ENCODE assay signal across 9 cellular contexts in the genomic region with DNA sequence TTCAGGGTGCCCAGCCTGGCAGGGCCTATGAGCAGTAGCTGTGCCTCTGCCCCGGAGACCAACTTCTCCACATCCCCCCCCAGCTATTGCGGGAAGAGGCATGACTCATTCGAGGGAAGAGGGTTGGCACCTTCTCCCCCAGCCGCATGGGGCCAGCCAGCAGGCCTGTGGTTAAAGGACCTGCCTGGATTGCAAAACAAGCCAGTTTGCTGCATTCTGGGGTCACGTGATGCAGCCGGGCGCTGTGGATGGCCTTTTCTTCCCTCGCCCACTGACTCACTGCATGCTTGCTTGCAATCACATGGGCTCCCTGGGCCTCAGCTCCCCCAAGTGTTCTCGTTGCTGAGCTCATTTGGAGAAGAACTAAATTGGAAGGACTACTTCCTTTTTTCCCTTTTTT.
A peak's percentile ranks its signal among the peaks of the same experiment; 100 is the strongest.
DNase-seq lines count a peak whose midpoint lies in the region; ATAC-seq, FAIRE-seq and TF ChIP-seq lines count a peak whose summit lies in the region.
"Had no signal": no experiment of that assay in that cellular context is flagged by ENCODE, and none has a peak within 500 bp of the region (broad histone marks: within the 10 kb centered on the region; RNA-seq: fewer than 3 reads in every experiment).

No MANE protein-coding gene starts in this region.

- POLR2A ChIA-PET in activated CD8-positive, alpha-beta T cell treated with anti-CD3 and anti-CD28 coated beads for 36 hours (lab: Charles Lee), result no interaction called here
- POLR2A ChIA-PET in activated CD8-positive, alpha-beta T cell treated with anti-CD3 and anti-CD28 coated beads, Interleukin-2, amount 10 ng/mL, durations not matched to agents 7 days and 5 days (lab: Charles Lee), result no interaction called here
- POLR2A ChIA-PET in GM10248 (lab: Yijun Ruan, JAX), result no interaction called here

- H3K27me3 ChIP-seq in pancreas, result no peaks in the 10 kb centered on the region

- H3K27ac Mint-ChIP-seq in activated CD8-positive, alpha-beta T cell treated with anti-CD3 and anti-CD28 coated beads for 36 hours, result no peak overlapping the region
- H3K27ac Mint-ChIP-seq in activated CD8-positive, alpha-beta T cell treated with anti-CD3 and anti-CD28 coated beads, Interleukin-2, amount 10 ng/mL, durations not matched to agents 7 days and 5 days, result no peak overlapping the region
- H3K27ac Mint-ChIP-seq: CD4-positive, alpha-beta T cell had no signal

- peaks cover 2% of the 10 kb centered on the region for H3K27me3 Mint-ChIP-seq in activated CD8-positive, alpha-beta T cell treated with anti-CD3 and anti-CD28 coated beads for 36 hours
- no peaks in the 10 kb centered on the region for H3K27me3 Mint-ChIP-seq in activated CD8-positive, alpha-beta T cell treated with anti-CD3 and anti-CD28 coated beads, Interleukin-2, amount 10 ng/mL, durations not matched to agents 7 days and 5 days (ENCODE audit: low read depth)

- intact Hi-C loops in activated CD8-positive, alpha-beta T cell treated with anti-CD3 and anti-CD28 coated beads for 36 hours (cut with micrococcal nuclease), result no loop called here
- intact Hi-C loops in pancreas (cut with DNase I), result no loop called here

- no peak overlapping the region for H3K4me3 ChIP-seq in foreskin fibroblast (ENCODE audit: low read depth in 1 of 2, low read length in 2 of 2)
- H3K4me3 ChIP-seq in pancreas, result no peak overlapping the region

- no peaks in the 10 kb centered on the region for H3K4me1 Mint-ChIP-seq in activated CD8-positive, alpha-beta T cell treated with anti-CD3 and anti-CD28 coated beads for 36 hours (ENCODE audit: low read depth)
- H3K4me1 Mint-ChIP-seq in activated CD8-positive, alpha-beta T cell treated with anti-CD3 and anti-CD28 coated beads, Interleukin-2, amount 10 ng/mL, durations not matched to agents 7 days and 5 days (ENCODE audit: low read depth), result no peaks in the 10 kb centered on the region

- H3K4me1 ChIP-seq in pancreas, result no peaks in the 10 kb centered on the region

- CTCF ChIA-PET in activated CD8-positive, alpha-beta T cell treated with anti-CD3 and anti-CD28 coated beads for 36 hours (lab: Charles Lee), result no interaction called here
- CTCF ChIA-PET in activated CD8-positive, alpha-beta T cell treated with anti-CD3 and anti-CD28 coated beads, Interleukin-2, amount 10 ng/mL, durations not matched to agents 7 days and 5 days (lab: Charles Lee), result no interaction called here
- CTCF ChIA-PET in GM10248 (lab: Yijun Ruan, JAX), result interaction anchor here (1.1 kb wide), 1 partner anchor 32 kb away, joined by 3 read pairs; no protein-coding TSS in a partner anchor

- no peaks in the 10 kb centered on the region for H3K36me3 Mint-ChIP-seq in activated CD8-positive, alpha-beta T cell treated with anti-CD3 and anti-CD28 coated beads for 36 hours (ENCODE audit: low read depth)
- no peaks in the 10 kb centered on the region for H3K36me3 Mint-ChIP-seq in activated CD8-positive, alpha-beta T cell treated with anti-CD3 and anti-CD28 coated beads, Interleukin-2, amount 10 ng/mL, durations not matched to agents 7 days and 5 days (ENCODE audit: low read depth)

- no peaks in the 10 kb centered on the region for H3K36me3 ChIP-seq in pancreas

- H3K4me3 Mint-ChIP-seq in activated CD8-positive, alpha-beta T cell treated with anti-CD3 and anti-CD28 coated beads for 36 hours, result no peak overlapping the region
- H3K4me3 Mint-ChIP-seq in activated CD8-positive, alpha-beta T cell treated with anti-CD3 and anti-CD28 coated beads, Interleukin-2, amount 10 ng/mL, durations not matched to agents 7 days and 5 days, result no peak overlapping the region
- H3K4me3 Mint-ChIP-seq: CD4-positive, alpha-beta T cell had no signal

- DNase-seq in activated CD8-positive, alpha-beta T cell treated with anti-CD3 and anti-CD28 coated beads for 36 hours, result peak; percentile 38
- no peak for DNase-seq in activated CD8-positive, alpha-beta T cell treated with anti-CD3 and anti-CD28 coated beads, Interleukin-2, amount 10 ng/mL, durations not matched to agents 7 days and 5 days
- DNase-seq in T1000 (lab: John Stamatoyannopoulos, UW), result peak; percentile 98
- peak; percentile 88 to 91 for DNase-seq in foreskin fibroblast
- peak in 5 of 6 donors; percentile 16 to 77 (median 28) for DNase-seq in pancreas
- DNase-seq in GM10248 (ENCODE audit: extremely low spot score), result no peak

- TF ChIP-seq CTCF in activated CD8-positive, alpha-beta T cell treated with anti-CD3 and anti-CD28 coated beads for 36 hours (IDR thresholded peaks at IDR 0.05), result no peak
- no peak for TF ChIP-seq CTCF in foreskin fibroblast (IDR thresholded peaks at IDR 0.05; ENCODE audit: low read depth, low read length)
- TF ChIP-seq CTCF in pancreas (IDR thresholded peaks at IDR 0.05), result no peak
- no peak for TF ChIP-seq CTCF in GM10248 (IDR thresholded peaks at IDR 0.05; ENCODE audit: control extremely low read depth, extremely low read depth, low read depth, missing control alignments)

- no peak for FAIRE-seq in pancreas (lab: Jason Lieb, UNC)

- ATAC-seq in activated CD8-positive, alpha-beta T cell treated with anti-CD3 and anti-CD28 coated beads for 36 hours, result no peak
- ATAC-seq in activated CD8-positive, alpha-beta T cell treated with anti-CD3 and anti-CD28 coated beads, Interleukin-2, amount 10 ng/mL, durations not matched to agents 7 days and 5 days, result no peak
- peak in 3 of 4 donors; percentile 72 to 89 (median 86) for ATAC-seq in pancreas
- no peak for ATAC-seq in HG03460 (IDR thresholded peaks at IDR 0.05; ENCODE audit: unreplicated experiment)
- ATAC-seq in GM18867 (IDR thresholded peaks at IDR 0.05; ENCODE audit: unreplicated experiment), result no peak

- H3K9me3 Mint-ChIP-seq in activated CD8-positive, alpha-beta T cell treated with anti-CD3 and anti-CD28 coated beads for 36 hours, result no peaks in the 10 kb centered on the region
- H3K9me3 Mint-ChIP-seq in activated CD8-positive, alpha-beta T cell treated with anti-CD3 and anti-CD28 coated beads, Interleukin-2, amount 10 ng/mL, durations not matched to agents 7 days and 5 days (ENCODE audit: insufficient read depth), result no peaks in the 10 kb centered on the region
- H3K9me3 Mint-ChIP-seq: CD4-positive, alpha-beta T cell had no signal

- 77 to 86% methylated on average over 9 of the region's 9 CpGs for WGBS in pancreas, 2 donors

- no peaks in the 10 kb centered on the region for H3K9me3 ChIP-seq in pancreas

- H3K27ac ChIP-seq in pancreas, result no peak overlapping the region

Comparison
In these comparisons a context has a peak if more than half of its experiments do, and no peak if none do; other contexts are left out.
1. DNase-seq: peak in activated CD8-positive, alpha-beta T cell treated with anti-CD3 and anti-CD28 coated beads for 36 hours (single experiment), T1000 (single experiment), foreskin fibroblast (2 of 2) and pancreas (5 of 6); none in activated CD8-positive, alpha-beta T cell treated with anti-CD3 and anti-CD28 coated beads, Interleukin-2, amount 10 ng/mL, durations not matched to agents 7 days and 5 days (single experiment) and GM10248 (single experiment).
2. ATAC-seq: peak in pancreas (3 of 4); none in activated CD8-positive, alpha-beta T cell treated with anti-CD3 and anti-CD28 coated beads for 36 hours (single experiment), activated CD8-positive, alpha-beta T cell treated with anti-CD3 and anti-CD28 coated beads, Interleukin-2, amount 10 ng/mL, durations not matched to agents 7 days and 5 days (single experiment), HG03460 (single experiment) and GM18867 (single experiment).